1 cellular context compared by ENCODE assay signal in the genomic region with DNA sequence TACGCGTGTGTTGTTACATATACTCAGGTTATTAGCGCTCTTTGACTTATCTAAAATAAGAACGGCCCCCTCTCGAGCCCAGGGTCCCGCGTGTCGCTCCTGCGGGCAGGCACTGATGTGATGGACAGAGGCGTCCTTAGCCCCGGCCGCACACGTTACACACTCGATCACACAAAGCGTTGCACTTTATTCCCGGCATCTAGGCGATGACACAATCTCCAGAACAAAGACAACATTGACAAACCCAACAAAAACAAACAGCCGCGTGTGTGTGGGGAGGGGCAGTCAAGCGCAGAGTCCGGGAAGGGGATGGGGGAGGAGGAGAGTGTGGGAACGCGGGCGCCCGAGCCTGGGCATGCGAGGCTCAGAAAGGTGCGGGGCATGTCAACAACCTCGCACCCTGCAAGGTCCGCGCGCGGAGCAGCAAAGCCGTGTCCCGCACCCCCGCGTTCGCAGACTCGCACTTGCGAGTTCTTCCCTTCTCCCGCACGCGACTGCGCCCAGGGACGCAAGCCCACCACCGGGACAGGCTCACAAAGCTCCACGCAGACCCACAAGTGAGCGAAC.
TF ChIP-seq lines count a peak whose summit lies in the region.

No MANE protein-coding gene starts in this region.

TF ChIP-seq in HEK293, 187 proteins besides CTCF, POLR2A, EP300 and RAD21 (continued from another document):
- TF ChIP-seq ZNF677 (tag by site-specific recombination; IDR thresholded peaks at IDR 0.05) (no peak), ZSCAN23 (tag by site-specific recombination; IDR thresholded peaks at IDR 0.05) (0 out of 2 replicates have a peak, but pooled peaks have one; percentile 64), ZNF792 (tag by site-specific recombination; IDR thresholded peaks at IDR 0.05) (no peak), ZNF112 (tag by site-specific recombination; IDR thresholded peaks at IDR 0.05) (no peak), ZNF785 (tag by site-specific recombination; IDR thresholded peaks at IDR 0.05) (no peak; the same call in none of the 2 replicates), ZNF837 (tag by site-specific recombination; IDR thresholded peaks at IDR 0.05) (no peak), ZNF223 (tag by site-specific recombination; IDR thresholded peaks at IDR 0.05) (peak; percentile 97), ZNF37A (tag by site-specific recombination; IDR thresholded peaks at IDR 0.05) (no peak), ZNF211 (tag by site-specific recombination; IDR thresholded peaks at IDR 0.05; ENCODE audit: low read depth) (no peak), ZNF768 (tag by site-specific recombination; IDR thresholded peaks at IDR 0.05) (no peak), ZNF791 (tag by site-specific recombination; IDR thresholded peaks at IDR 0.05) (no peak), KLF1 (tag by site-specific recombination; IDR thresholded peaks at IDR 0.05) (peak; percentile 85), GLIS1 (tag by site-specific recombination; IDR thresholded peaks at IDR 0.05) (peak; percentile 70), ZFP3 (tag by site-specific recombination; IDR thresholded peaks at IDR 0.05; ENCODE audit: low read depth) (no peak), SP3 (tag by site-specific recombination; IDR thresholded peaks at IDR 0.05) (peak; percentile 55), YY1 (tag by site-specific recombination; IDR thresholded peaks at IDR 0.05) (no peak), KLF10 (tag by site-specific recombination; IDR thresholded peaks at IDR 0.05) (peak; percentile 9; the same call in 1 of the 2 replicates), ZNF335 (tag by site-specific recombination; conservative IDR thresholded peaks at IDR 0.05) (peak; percentile 13), ZSCAN16 (tag by site-specific recombination; IDR thresholded peaks at IDR 0.05) (peak; percentile 26; the same call in 1 of the 2 replicates), HOXC10 (CRISPR knock-in tag; IDR thresholded peaks at IDR 0.05) (no peak), KLF16 (tag by site-specific recombination; IDR thresholded peaks at IDR 0.05) (peak; percentile 54; the same call in 1 of the 2 replicates), ZNF501 (tag by site-specific recombination; IDR thresholded peaks at IDR 0.05) (peak; percentile 49; the same call in 1 of the 2 replicates), ZFP69B (tag by site-specific recombination; IDR thresholded peaks at IDR 0.05) (peak; percentile 58)
- TF ChIP-seq, protein P1, sequence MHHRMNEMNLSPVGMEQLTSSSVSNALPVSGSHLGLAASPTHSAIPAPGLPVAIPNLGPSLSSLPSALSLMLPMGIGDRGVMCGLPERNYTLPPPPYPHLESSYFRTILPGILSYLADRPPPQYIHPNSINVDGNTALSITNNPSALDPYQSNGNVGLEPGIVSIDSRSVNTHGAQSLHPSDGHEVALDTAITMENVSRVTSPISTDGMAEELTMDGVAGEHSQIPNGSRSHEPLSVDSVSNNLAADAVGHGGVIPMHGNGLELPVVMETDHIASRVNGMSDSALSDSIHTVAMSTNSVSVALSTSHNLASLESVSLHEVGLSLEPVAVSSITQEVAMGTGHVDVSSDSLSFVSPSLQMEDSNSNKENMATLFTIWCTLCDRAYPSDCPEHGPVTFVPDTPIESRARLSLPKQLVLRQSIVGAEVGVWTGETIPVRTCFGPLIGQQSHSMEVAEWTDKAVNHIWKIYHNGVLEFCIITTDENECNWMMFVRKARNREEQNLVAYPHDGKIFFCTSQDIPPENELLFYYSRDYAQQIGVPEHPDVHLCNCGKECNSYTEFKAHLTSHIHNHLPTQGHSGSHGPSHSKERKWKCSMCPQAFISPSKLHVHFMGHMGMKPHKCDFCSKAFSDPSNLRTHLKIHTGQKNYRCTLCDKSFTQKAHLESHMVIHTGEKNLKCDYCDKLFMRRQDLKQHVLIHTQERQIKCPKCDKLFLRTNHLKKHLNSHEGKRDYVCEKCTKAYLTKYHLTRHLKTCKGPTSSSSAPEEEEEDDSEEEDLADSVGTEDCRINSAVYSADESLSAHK (tag by site-specific recombination; IDR thresholded peaks at IDR 0.05): peak; percentile 75; the same call in 1 of the 2 replicates
- TF ChIP-seq, protein P2, sequence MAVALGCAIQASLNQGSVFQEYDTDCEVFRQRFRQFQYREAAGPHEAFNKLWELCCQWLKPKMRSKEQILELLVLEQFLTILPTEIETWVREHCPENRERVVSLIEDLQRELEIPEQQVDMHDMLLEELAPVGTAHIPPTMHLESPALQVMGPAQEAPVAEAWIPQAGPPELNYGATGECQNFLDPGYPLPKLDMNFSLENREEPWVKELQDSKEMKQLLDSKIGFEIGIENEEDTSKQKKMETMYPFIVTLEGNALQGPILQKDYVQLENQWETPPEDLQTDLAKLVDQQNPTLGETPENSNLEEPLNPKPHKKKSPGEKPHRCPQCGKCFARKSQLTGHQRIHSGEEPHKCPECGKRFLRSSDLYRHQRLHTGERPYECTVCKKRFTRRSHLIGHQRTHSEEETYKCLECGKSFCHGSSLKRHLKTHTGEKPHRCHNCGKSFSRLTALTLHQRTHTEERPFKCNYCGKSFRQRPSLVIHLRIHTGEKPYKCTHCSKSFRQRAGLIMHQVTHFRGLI (tag by site-specific recombination; IDR thresholded peaks at IDR 0.05): peak; percentile 72
- TF ChIP-seq, protein P3, sequence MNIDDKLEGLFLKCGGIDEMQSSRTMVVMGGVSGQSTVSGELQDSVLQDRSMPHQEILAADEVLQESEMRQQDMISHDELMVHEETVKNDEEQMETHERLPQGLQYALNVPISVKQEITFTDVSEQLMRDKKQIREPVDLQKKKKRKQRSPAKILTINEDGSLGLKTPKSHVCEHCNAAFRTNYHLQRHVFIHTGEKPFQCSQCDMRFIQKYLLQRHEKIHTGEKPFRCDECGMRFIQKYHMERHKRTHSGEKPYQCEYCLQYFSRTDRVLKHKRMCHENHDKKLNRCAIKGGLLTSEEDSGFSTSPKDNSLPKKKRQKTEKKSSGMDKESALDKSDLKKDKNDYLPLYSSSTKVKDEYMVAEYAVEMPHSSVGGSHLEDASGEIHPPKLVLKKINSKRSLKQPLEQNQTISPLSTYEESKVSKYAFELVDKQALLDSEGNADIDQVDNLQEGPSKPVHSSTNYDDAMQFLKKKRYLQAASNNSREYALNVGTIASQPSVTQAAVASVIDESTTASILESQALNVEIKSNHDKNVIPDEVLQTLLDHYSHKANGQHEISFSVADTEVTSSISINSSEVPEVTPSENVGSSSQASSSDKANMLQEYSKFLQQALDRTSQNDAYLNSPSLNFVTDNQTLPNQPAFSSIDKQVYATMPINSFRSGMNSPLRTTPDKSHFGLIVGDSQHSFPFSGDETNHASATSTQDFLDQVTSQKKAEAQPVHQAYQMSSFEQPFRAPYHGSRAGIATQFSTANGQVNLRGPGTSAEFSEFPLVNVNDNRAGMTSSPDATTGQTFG (tag by site-specific recombination; IDR thresholded peaks at IDR 0.05; ENCODE audit: borderline replicate concordance): no peak
- TF ChIP-seq, protein P4, sequence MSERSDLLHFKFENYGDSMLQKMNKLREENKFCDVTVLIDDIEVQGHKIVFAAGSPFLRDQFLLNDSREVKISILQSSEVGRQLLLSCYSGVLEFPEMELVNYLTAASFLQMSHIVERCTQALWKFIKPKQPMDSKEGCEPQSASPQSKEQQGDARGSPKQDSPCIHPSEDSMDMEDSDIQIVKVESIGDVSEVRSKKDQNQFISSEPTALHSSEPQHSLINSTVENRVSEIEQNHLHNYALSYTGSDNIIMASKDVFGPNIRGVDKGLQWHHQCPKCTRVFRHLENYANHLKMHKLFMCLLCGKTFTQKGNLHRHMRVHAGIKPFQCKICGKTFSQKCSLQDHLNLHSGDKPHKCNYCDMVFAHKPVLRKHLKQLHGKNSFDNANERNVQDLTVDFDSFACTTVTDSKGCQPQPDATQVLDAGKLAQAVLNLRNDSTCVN (tag by site-specific recombination; optimal IDR thresholded peaks at IDR 0.05): peak; percentile 96
- TF ChIP-seq, protein P5, sequence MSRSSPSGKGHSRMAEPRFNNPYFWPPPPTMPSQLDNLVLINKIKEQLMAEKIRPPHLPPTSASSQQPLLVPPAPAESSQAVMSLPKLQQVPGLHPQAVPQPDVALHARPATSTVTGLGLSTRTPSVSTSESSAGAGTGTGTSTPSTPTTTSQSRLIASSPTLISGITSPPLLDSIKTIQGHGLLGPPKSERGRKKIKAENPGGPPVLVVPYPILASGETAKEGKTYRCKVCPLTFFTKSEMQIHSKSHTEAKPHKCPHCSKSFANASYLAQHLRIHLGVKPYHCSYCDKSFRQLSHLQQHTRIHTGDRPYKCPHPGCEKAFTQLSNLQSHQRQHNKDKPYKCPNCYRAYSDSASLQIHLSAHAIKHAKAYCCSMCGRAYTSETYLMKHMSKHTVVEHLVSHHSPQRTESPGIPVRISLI (tag by site-specific recombination; IDR thresholded peaks at IDR 0.05): no peak
- TF ChIP-seq, protein P6, sequence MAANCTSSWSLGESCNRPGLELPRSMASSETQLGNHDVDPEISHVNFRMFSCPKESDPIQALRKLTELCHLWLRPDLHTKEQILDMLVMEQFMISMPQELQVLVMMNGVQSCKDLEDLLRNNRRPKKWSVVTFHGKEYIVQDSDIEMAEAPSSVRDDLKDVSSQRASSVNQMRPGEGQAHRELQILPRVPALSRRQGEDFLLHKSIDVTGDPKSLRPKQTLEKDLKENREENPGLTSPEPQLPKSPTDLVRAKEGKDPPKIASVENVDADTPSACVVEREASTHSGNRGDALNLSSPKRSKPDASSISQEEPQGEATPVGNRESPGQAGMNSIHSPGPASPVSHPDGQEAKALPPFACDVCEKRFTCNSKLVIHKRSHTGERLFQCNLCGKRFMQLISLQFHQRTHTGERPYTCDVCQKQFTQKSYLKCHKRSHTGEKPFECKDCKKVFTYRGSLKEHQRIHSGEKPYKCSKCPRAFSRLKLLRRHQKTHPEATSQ (tag by site-specific recombination; IDR thresholded peaks at IDR 0.05): no peak; the same call in 1 of the 2 replicates
- TF ChIP-seq, protein P7, sequence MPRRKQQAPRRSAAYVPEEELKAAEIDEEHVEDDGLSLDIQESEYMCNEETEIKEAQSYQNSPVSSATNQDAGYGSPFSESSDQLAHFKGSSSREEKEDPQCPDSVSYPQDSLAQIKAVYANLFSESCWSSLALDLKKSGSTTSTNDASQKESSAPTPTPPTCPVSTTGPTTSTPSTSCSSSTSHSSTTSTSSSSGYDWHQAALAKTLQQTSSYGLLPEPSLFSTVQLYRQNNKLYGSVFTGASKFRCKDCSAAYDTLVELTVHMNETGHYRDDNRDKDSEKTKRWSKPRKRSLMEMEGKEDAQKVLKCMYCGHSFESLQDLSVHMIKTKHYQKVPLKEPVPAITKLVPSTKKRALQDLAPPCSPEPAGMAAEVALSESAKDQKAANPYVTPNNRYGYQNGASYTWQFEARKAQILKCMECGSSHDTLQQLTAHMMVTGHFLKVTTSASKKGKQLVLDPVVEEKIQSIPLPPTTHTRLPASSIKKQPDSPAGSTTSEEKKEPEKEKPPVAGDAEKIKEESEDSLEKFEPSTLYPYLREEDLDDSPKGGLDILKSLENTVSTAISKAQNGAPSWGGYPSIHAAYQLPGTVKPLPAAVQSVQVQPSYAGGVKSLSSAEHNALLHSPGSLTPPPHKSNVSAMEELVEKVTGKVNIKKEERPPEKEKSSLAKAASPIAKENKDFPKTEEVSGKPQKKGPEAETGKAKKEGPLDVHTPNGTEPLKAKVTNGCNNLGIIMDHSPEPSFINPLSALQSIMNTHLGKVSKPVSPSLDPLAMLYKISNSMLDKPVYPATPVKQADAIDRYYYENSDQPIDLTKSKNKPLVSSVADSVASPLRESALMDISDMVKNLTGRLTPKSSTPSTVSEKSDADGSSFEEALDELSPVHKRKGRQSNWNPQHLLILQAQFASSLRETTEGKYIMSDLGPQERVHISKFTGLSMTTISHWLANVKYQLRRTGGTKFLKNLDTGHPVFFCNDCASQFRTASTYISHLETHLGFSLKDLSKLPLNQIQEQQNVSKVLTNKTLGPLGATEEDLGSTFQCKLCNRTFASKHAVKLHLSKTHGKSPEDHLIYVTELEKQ (tag by site-specific recombination; IDR thresholded peaks at IDR 0.05; ENCODE audit: borderline replicate concordance): peak; percentile 92; the same call in 1 of the 2 replicates
- TF ChIP-seq, protein P8, sequence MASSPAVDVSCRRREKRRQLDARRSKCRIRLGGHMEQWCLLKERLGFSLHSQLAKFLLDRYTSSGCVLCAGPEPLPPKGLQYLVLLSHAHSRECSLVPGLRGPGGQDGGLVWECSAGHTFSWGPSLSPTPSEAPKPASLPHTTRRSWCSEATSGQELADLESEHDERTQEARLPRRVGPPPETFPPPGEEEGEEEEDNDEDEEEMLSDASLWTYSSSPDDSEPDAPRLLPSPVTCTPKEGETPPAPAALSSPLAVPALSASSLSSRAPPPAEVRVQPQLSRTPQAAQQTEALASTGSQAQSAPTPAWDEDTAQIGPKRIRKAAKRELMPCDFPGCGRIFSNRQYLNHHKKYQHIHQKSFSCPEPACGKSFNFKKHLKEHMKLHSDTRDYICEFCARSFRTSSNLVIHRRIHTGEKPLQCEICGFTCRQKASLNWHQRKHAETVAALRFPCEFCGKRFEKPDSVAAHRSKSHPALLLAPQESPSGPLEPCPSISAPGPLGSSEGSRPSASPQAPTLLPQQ (tag by site-specific recombination; IDR thresholded peaks at IDR 0.05): 0 out of 2 replicates have a peak, but pooled peaks have one; percentile 8
